Comparison of ENCODE assay signal across 16 cellular contexts in the genomic region with DNA sequence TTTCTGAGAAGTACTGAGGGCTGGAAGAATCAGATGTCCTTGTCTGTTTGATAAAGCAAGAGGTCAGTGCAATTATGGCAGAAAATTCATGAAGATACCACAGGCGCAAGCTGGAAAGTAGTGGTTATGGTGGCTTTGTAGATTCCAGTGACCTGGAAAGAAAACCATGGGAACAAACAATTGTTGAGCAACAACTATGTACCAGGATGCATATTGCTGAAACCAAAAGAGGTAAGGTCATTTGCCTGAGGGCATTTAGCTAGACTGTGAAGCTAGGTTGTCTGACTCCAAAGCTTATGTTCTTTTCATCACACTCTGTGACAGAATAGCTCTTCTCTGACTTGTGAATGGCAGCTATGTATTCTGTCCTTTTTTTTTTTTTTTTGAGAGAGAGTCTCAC.
"Had no signal": no experiment of that assay in that cellular context is flagged by ENCODE, and none has a peak within 500 bp of the region (broad histone marks: within the 10 kb centered on the region; RNA-seq: fewer than 3 reads in every experiment).

No MANE protein-coding gene starts in this region.

- H3K9me3 ChIP-seq: body of pancreas, gastrocnemius medialis, prostate gland, transverse colon, vagina had no signal

- H3K27ac ChIP-seq: body of pancreas, gastrocnemius medialis, heart left ventricle, prostate gland, skin epidermis, transverse colon, vagina had no signal

- H3K36me3 ChIP-seq: gastrocnemius medialis, heart left ventricle, prostate gland, transverse colon, vagina had no signal

- H3K4me1 ChIP-seq: prostate gland, transverse colon, vagina had no signal

- DNase-seq: activated CD4-positive, alpha-beta T cell treated with anti-CD3 and anti-CD28 coated beads, Interleukin-2, amount 50 U/mL, for 4 hours; body of pancreas; central memory CD4-positive, alpha-beta T cell; gastrocnemius medialis; heart left ventricle; mesendoderm; naive thymus-derived CD8-positive, alpha-beta T cell; right cardiac atrium; stimulated activated CD4-positive, alpha-beta T cell treated with anti-CD3 and anti-CD28 coated beads, Interleukin-15, amount 100 ng/mL, for 24 hours; stimulated activated CD4-positive, alpha-beta T cell treated with anti-CD3 and anti-CD28 coated beads, Interleukin-2, amount 100 ng/mL, for 48 hours; T-helper 17 cell; transverse colon had no signal

- H3K4me3 ChIP-seq: body of pancreas, gastrocnemius medialis, heart left ventricle, prostate gland, skin epidermis, transverse colon, vagina had no signal

- H3K27me3 ChIP-seq: body of pancreas, gastrocnemius medialis, heart left ventricle, transverse colon, vagina had no signal

- FAIRE-seq: colon had no signal

- ATAC-seq: body of pancreas; heart left ventricle; naive thymus-derived CD8-positive, alpha-beta T cell; right cardiac atrium; T-helper 17 cell had no signal
